Comparison of ENCODE assay signal across 15 cellular contexts in the genomic region with DNA sequence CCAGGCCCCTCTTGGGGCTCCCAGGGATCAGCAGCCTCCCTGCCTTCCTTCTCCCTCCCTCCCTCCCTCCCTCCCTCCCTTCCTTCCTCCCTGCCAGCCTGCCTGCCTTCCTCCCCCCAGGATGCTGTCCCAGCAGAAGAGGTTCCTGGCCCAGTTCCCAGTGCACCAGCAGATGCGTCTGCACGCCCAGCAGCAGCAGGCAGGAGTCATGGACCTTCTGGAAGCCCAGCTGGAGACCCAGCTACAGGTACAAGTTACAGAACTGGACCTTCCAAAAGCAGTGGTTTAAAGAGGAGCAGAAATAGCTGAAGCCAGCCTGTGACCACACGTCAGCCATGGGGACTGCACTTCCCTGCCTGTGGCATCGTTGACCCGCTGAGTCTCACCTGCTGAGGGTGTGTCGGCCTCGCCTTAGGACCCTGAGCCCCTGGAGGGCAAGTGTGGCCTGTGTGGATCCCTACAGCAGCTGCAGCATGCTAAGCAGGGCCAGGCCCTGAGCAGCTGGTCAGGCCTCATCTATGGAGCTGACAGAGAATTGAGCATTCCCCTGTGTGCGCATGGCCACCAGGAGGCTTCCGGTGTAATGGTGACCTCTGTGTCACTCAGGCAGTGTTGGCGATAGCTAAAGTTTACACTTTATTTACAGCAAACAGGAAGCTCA.
DNase-seq lines count a peak whose midpoint lies in the region; ATAC-seq and TF ChIP-seq lines count a peak whose summit lies in the region.
"Had no signal": no experiment of that assay in that cellular context is flagged by ENCODE, and none has a peak within 500 bp of the region (broad histone marks: within the 10 kb centered on the region; RNA-seq: fewer than 3 reads in every experiment).

No MANE protein-coding gene starts in this region.

- DNase-seq in DMS79 treated with DMSO at 0.1 percent for 48 hours (lab: John Stamatoyannopoulos, UW) (peak; percentile 8), DMS79 (lab: John Stamatoyannopoulos, UW) (no peak), NCI-H446 treated with DMSO at 0.1 percent for 48 hours (lab: John Stamatoyannopoulos, UW) (peak; percentile 4), choroid plexus epithelial cell (ENCODE audit: low read depth) (peak; percentile 36), sciatic nerve (ENCODE audit: low spot score) (peak; percentile 47), esophagus squamous epithelium (lab: John Stamatoyannopoulos, UW) (no peak)
- DNase-seq: 8988T; activated CD8-positive, alpha-beta T cell treated with anti-CD3 and anti-CD28 coated beads for 36 hours; NCI-H748 treated with DMSO at 0.1 percent for 48 hours; Right ventricle myocardium superior had no signal

- TF ChIP-seq CTCF in choroid plexus epithelial cell (conservative IDR thresholded peaks at IDR 0.05; ENCODE audit: low read depth, low read length): no peak
- TF ChIP-seq CTCF in esophagus squamous epithelium (IDR thresholded peaks at IDR 0.05): no peak

- no peak overlapping the region for H3K27ac ChIP-seq in esophagus squamous epithelium
- H3K27ac ChIP-seq: dorsolateral prefrontal cortex, skin epidermis had no signal

- ATAC-seq in sciatic nerve: no peak
- no peak for ATAC-seq in HG02840 (IDR thresholded peaks at IDR 0.05; ENCODE audit: low FRiP score, unreplicated experiment)
- ATAC-seq in GM19035 (IDR thresholded peaks at IDR 0.05; ENCODE audit: unreplicated experiment): no peak
- ATAC-seq: activated CD8-positive, alpha-beta T cell treated with anti-CD3 and anti-CD28 coated beads for 36 hours; activated T-helper 17 cell treated with anti-CD3 and anti-CD28 coated beads, Interleukin-2, amount 50 U/mL, for 72 hours had no signal

- peaks cover 0 to 94% (median 0%) of the 10 kb centered on the region in 3 donors for H3K36me3 ChIP-seq in esophagus squamous epithelium

- no peak overlapping the region for H3K4me3 ChIP-seq in choroid plexus epithelial cell (ENCODE audit: low read depth, low read length)
- H3K4me3 ChIP-seq in esophagus squamous epithelium: no peak overlapping the region
- H3K4me3 ChIP-seq: dorsolateral prefrontal cortex, skin epidermis had no signal

- TF ChIP-seq POLR2A in esophagus squamous epithelium (IDR thresholded peaks at IDR 0.05): no peak

- intact Hi-C loops in sciatic nerve (cut with DNase I): no loop called here
- intact Hi-C loops in esophagus squamous epithelium (cut with DNase I): no loop called here

- no peaks in the 10 kb centered on the region for H3K9me3 ChIP-seq in esophagus squamous epithelium

- 94% methylated on average over 3 to 7 of the region's 10 CpGs for WGBS in esophagus squamous epithelium, 2 donors

- H3K4me1 ChIP-seq in esophagus squamous epithelium: no peaks in the 10 kb centered on the region

- H3K27me3 ChIP-seq in esophagus squamous epithelium: no peaks in the 10 kb centered on the region
- H3K27me3 ChIP-seq: dorsolateral prefrontal cortex had no signal

Comparison
In these comparisons a context has a peak if more than half of its experiments do, and no peak if none do; other contexts are left out.
1. DNase-seq: peak in DMS79 treated with DMSO at 0.1 percent for 48 hours (single experiment), NCI-H446 treated with DMSO at 0.1 percent for 48 hours (single experiment), choroid plexus epithelial cell (single experiment) and sciatic nerve (single experiment); none in DMS79 (single experiment) and esophagus squamous epithelium (single experiment).